ENCODE assay signal across 1 cellular context in the genomic region with DNA sequence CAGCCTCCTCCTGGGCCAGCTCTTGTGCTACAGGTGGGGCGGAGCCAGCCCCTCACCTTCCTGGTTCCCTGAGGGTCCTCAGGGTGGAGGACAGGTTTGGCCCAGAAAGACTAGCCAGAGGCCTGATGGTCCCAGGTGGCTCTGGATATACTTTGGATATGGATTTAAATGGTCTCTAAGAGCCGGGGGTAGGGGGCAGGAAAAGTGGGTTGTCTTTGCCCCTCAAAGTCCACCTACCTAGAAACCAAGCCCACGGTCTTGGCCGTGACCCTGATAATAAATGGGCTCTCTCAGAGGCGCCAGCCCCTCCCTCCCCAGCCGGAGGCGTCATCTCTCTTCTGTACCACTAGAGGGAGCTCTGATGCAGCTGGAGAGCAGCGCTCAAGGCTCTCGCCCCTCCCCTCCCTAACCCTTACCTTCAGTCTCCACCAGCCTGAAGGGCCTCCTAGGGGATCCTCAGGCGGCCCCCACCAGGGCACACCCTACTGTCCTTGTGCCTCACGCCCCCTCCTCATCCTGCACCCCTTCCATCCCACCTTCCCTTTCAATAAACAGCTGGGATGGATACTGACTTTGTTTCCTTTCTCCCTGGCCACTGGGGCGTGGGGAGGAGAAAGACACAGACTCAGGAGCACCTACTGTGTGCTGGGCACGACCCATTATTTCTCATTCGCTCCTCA.
TF ChIP-seq lines count a peak whose summit lies in the region.

No MANE protein-coding gene starts in this region.

TF ChIP-seq in HepG2, 621 proteins besides CTCF, POLR2A, EP300 and RAD21 (continued from another document and continues in another):
- TF ChIP-seq MTA1 (CRISPR knock-in tag; IDR thresholded peaks at IDR 0.05; ENCODE audit: borderline replicate concordance) = peak; percentile 60; the same call in 1 of the 2 replicates
- TF ChIP-seq NBN (conservative IDR thresholded peaks at IDR 0.05) = no peak
- TF ChIP-seq SMAD1 (CRISPR knock-in tag; IDR thresholded peaks at IDR 0.05; ENCODE audit: borderline replicate concordance, low read depth) = peak; percentile 61; the same call in 1 of the 2 replicates
- TF ChIP-seq MEIS2 (CRISPR knock-in tag; IDR thresholded peaks at IDR 0.05) = peak; percentile 71; the same call in 1 of the 2 replicates
- peak; percentile 69; the same call in 1 of the 2 replicates for TF ChIP-seq ZBTB7A (CRISPR knock-in tag; IDR thresholded peaks at IDR 0.05)
- TF ChIP-seq ZNF703 (CRISPR knock-in tag; IDR thresholded peaks at IDR 0.05; ENCODE audit: borderline replicate concordance) = no peak
- TF ChIP-seq ZNF451 (CRISPR knock-in tag; IDR thresholded peaks at IDR 0.05) = no peak
- no peak for TF ChIP-seq KDM5B (CRISPR knock-in tag; IDR thresholded peaks at IDR 0.05; ENCODE audit: borderline replicate concordance)
- TF ChIP-seq, protein P1, sequence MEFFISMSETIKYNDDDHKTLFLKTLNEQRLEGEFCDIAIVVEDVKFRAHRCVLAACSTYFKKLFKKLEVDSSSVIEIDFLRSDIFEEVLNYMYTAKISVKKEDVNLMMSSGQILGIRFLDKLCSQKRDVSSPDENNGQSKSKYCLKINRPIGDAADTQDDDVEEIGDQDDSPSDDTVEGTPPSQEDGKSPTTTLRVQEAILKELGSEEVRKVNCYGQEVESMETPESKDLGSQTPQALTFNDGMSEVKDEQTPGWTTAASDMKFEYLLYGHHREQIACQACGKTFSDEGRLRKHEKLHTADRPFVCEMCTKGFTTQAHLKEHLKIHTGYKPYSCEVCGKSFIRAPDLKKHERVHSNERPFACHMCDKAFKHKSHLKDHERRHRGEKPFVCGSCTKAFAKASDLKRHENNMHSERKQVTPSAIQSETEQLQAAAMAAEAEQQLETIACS (CRISPR knock-in tag; IDR thresholded peaks at IDR 0.05) = no peak
- TF ChIP-seq ZNF660 (CRISPR knock-in tag; IDR thresholded peaks at IDR 0.05; ENCODE audit: borderline replicate concordance, low read depth) = no peak
- no peak for TF ChIP-seq NKX3-1 (CRISPR knock-in tag; IDR thresholded peaks at IDR 0.05)
- TF ChIP-seq CAMTA2 (CRISPR knock-in tag; IDR thresholded peaks at IDR 0.05; ENCODE audit: borderline replicate concordance) = no peak
- TF ChIP-seq PHF21A (CRISPR knock-in tag; IDR thresholded peaks at IDR 0.05) = peak; percentile 69; the same call in 1 of the 2 replicates
- no peak for TF ChIP-seq BRD4 (CRISPR knock-in tag; IDR thresholded peaks at IDR 0.05)
- peak; percentile 39; the same call in 1 of the 2 replicates for TF ChIP-seq TAF1 (CRISPR knock-in tag; IDR thresholded peaks at IDR 0.05)
- no peak for TF ChIP-seq HNF1A (IDR thresholded peaks at IDR 0.05; ENCODE audit: low read depth)
- no peak; the same call in 1 of the 2 replicates for TF ChIP-seq HNF1A (CRISPR knock-in tag; IDR thresholded peaks at IDR 0.05; ENCODE audit: borderline replicate concordance)
- peak; percentile 72; the same call in 1 of the 2 replicates for TF ChIP-seq ZNF354B (CRISPR knock-in tag; IDR thresholded peaks at IDR 0.05)
- TF ChIP-seq SKIL (CRISPR knock-in tag; IDR thresholded peaks at IDR 0.05; ENCODE audit: borderline replicate concordance) = no peak
- TF ChIP-seq ZC3H4 (CRISPR knock-in tag; IDR thresholded peaks at IDR 0.05; ENCODE audit: borderline replicate concordance) = peak; percentile 75; the same call in 1 of the 2 replicates
- no peak for TF ChIP-seq ZNF143 (CRISPR knock-in tag; IDR thresholded peaks at IDR 0.05)
- TF ChIP-seq PITX1 (CRISPR knock-in tag; IDR thresholded peaks at IDR 0.05) = peak; percentile 68; the same call in 1 of the 2 replicates
- no peak; the same call in 1 of the 2 replicates for TF ChIP-seq ZNF547 (CRISPR knock-in tag; IDR thresholded peaks at IDR 0.05)
- TF ChIP-seq, protein P2, sequence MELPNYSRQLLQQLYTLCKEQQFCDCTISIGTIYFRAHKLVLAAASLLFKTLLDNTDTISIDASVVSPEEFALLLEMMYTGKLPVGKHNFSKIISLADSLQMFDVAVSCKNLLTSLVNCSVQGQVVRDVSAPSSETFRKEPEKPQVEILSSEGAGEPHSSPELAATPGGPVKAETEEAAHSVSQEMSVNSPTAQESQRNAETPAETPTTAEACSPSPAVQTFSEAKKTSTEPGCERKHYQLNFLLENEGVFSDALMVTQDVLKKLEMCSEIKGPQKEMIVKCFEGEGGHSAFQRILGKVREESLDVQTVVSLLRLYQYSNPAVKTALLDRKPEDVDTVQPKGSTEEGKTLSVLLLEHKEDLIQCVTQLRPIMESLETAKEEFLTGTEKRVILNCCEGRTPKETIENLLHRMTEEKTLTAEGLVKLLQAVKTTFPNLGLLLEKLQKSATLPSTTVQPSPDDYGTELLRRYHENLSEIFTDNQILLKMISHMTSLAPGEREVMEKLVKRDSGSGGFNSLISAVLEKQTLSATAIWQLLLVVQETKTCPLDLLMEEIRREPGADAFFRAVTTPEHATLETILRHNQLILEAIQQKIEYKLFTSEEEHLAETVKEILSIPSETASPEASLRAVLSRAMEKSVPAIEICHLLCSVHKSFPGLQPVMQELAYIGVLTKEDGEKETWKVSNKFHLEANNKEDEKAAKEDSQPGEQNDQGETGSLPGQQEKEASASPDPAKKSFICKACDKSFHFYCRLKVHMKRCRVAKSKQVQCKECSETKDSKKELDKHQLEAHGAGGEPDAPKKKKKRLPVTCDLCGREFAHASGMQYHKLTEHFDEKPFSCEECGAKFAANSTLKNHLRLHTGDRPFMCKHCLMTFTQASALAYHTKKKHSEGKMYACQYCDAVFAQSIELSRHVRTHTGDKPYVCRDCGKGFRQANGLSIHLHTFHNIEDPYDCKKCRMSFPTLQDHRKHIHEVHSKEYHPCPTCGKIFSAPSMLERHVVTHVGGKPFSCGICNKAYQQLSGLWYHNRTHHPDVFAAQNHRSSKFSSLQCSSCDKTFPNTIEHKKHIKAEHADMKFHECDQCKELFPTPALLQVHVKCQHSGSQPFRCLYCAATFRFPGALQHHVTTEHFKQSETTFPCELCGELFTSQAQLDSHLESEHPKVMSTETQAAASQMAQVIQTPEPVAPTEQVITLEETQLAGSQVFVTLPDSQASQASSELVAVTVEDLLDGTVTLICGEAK (IDR thresholded peaks at IDR 0.05) = no peak
- TF ChIP-seq, protein P2 (CRISPR knock-in tag; IDR thresholded peaks at IDR 0.05) = no peak
- TF ChIP-seq EED (CRISPR knock-in tag; IDR thresholded peaks at IDR 0.05) = no peak
- no peak for TF ChIP-seq MLXIP (CRISPR knock-in tag; IDR thresholded peaks at IDR 0.05; ENCODE audit: borderline replicate concordance)
- no peak for TF ChIP-seq ZKSCAN5 (CRISPR knock-in tag; IDR thresholded peaks at IDR 0.05)
- no peak for TF ChIP-seq SMARCC2 (IDR thresholded peaks at IDR 0.05)
- no peak for TF ChIP-seq TOPORS (CRISPR knock-in tag; IDR thresholded peaks at IDR 0.05)
- no peak for TF ChIP-seq SETDB1 (CRISPR knock-in tag; IDR thresholded peaks at IDR 0.05; ENCODE audit: borderline replicate concordance)
- TF ChIP-seq ZNF672 (CRISPR knock-in tag; IDR thresholded peaks at IDR 0.05) = no peak
- TF ChIP-seq, protein P3, sequence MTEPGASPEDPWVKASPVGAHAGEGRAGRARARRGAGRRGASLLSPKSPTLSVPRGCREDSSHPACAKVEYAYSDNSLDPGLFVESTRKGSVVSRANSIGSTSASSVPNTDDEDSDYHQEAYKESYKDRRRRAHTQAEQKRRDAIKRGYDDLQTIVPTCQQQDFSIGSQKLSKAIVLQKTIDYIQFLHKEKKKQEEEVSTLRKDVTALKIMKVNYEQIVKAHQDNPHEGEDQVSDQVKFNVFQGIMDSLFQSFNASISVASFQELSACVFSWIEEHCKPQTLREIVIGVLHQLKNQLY (CRISPR knock-in tag; IDR thresholded peaks at IDR 0.05) = no peak
- no peak for TF ChIP-seq NFE2L1 (CRISPR knock-in tag; IDR thresholded peaks at IDR 0.05; ENCODE audit: borderline replicate concordance)
- TF ChIP-seq ARID2 (CRISPR knock-in tag; IDR thresholded peaks at IDR 0.05; ENCODE audit: borderline replicate concordance) = no peak
- no peak for TF ChIP-seq ZNF235 (CRISPR knock-in tag; IDR thresholded peaks at IDR 0.05; ENCODE audit: borderline replicate concordance)
- no peak for TF ChIP-seq ZNF766 (CRISPR knock-in tag; IDR thresholded peaks at IDR 0.05; ENCODE audit: borderline replicate concordance)
- no peak for TF ChIP-seq ZNF121 (CRISPR knock-in tag; IDR thresholded peaks at IDR 0.05)
- peak; percentile 49; the same call in 1 of the 2 replicates for TF ChIP-seq NFATC3 (CRISPR knock-in tag; IDR thresholded peaks at IDR 0.05)
- peak; percentile 87; the same call in 1 of the 2 replicates for TF ChIP-seq ZNF709 (CRISPR knock-in tag; IDR thresholded peaks at IDR 0.05)
- TF ChIP-seq SKI (IDR thresholded peaks at IDR 0.05; ENCODE audit: partially characterized antibody) = peak; percentile 59
